1 cellular context compared by ENCODE assay signal in the genomic region with DNA sequence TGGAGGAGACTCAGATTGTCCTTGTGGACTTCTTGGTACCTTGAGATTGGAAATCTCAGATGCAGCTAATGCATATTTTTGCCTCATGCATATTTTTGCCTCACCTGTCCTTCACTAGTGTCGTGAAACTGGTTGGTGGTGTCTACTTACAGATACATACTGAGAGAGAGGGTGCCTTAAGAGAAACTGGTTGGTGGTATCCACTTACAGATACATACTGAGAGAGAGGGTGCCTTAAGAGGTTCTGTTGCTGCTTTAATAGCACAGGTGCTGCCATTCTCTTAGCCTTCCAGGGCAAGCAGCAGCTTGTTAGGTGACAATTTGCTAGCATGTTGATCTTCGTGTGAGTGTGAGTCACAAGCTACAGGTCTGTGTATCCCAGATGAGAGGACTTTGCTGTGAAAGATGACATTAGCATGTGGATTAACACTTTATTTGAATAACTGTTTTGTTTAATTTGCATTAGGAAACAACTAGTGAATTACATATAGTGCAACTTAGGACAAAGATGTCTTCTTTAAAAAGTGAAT.
TF ChIP-seq lines count a peak whose summit lies in the region.

No MANE protein-coding gene starts in this region.

TF ChIP-seq in H1, 55 proteins besides CTCF, POLR2A, EP300 and RAD21:
- TF ChIP-seq MAFK (IDR thresholded peaks at IDR 0.05; ENCODE audit: low read depth, low read length) = no peak
- no peak for TF ChIP-seq HDAC6 (IDR thresholded peaks at IDR 0.05; ENCODE audit: low read depth, low read length)
- TF ChIP-seq CHD7 (IDR thresholded peaks at IDR 0.05; ENCODE audit: insufficient replicate concordance, low read length) = no peak
- TF ChIP-seq SRF (IDR thresholded peaks at IDR 0.05; ENCODE audit: low read depth, low read length) = no peak
- no peak for TF ChIP-seq TCF12 (IDR thresholded peaks at IDR 0.05; ENCODE audit: low read depth, low read length)
- TF ChIP-seq BRCA1 (IDR thresholded peaks at IDR 0.05; ENCODE audit: low read depth, low read length) = no peak
- no peak for TF ChIP-seq SIN3A (conservative IDR thresholded peaks at IDR 0.05 in 1 of 2, IDR thresholded peaks at IDR 0.05 in 1 of 2; ENCODE audit: low read depth in 1 of 2, low read length in 2 of 2)
